1 cellular context compared by ENCODE assay signal in genomic region chr13:112965103-112965502, GRCh38.
TF ChIP-seq lines count a peak whose summit lies in the region.

No MANE protein-coding gene starts in this region.

TF ChIP-seq in GM23338, 12 proteins besides CTCF, POLR2A, EP300 and RAD21:
- TF ChIP-seq ZNF462 (CRISPR knock-in tag; IDR thresholded peaks at IDR 0.05), result no peak
- TF ChIP-seq ZNF331 (CRISPR knock-in tag; IDR thresholded peaks at IDR 0.05; ENCODE audit: low read depth), result no peak
- no peak for TF ChIP-seq EZH2phosphoT487 (IDR thresholded peaks at IDR 0.05; ENCODE audit: unreplicated experiment)
- TF ChIP-seq REST (IDR thresholded peaks at IDR 0.05; ENCODE audit: unreplicated experiment), result no peak
- TF ChIP-seq JUNB (IDR thresholded peaks at IDR 0.05; ENCODE audit: unreplicated experiment), result no peak
- TF ChIP-seq ZNF114 (CRISPR knock-in tag; IDR thresholded peaks at IDR 0.05), result no peak
- no peak for TF ChIP-seq NANOG (IDR thresholded peaks at IDR 0.05; ENCODE audit: borderline replicate concordance)
- no peak for TF ChIP-seq STAT1 (IDR thresholded peaks at IDR 0.05; ENCODE audit: unreplicated experiment)
- TF ChIP-seq ETS1 (IDR thresholded peaks at IDR 0.05), result no peak
- no peak for TF ChIP-seq CREB1 (CRISPR knock-in tag; IDR thresholded peaks at IDR 0.05; ENCODE audit: low read depth)
- TF ChIP-seq EZH2 (IDR thresholded peaks at IDR 0.05; ENCODE audit: low read depth, unreplicated experiment), result no peak
- TF ChIP-seq POLR2AphosphoS5 (IDR thresholded peaks at IDR 0.05; ENCODE audit: low read depth), result no peak
